8 cellular contexts compared by ENCODE assay signal in the genomic region with DNA sequence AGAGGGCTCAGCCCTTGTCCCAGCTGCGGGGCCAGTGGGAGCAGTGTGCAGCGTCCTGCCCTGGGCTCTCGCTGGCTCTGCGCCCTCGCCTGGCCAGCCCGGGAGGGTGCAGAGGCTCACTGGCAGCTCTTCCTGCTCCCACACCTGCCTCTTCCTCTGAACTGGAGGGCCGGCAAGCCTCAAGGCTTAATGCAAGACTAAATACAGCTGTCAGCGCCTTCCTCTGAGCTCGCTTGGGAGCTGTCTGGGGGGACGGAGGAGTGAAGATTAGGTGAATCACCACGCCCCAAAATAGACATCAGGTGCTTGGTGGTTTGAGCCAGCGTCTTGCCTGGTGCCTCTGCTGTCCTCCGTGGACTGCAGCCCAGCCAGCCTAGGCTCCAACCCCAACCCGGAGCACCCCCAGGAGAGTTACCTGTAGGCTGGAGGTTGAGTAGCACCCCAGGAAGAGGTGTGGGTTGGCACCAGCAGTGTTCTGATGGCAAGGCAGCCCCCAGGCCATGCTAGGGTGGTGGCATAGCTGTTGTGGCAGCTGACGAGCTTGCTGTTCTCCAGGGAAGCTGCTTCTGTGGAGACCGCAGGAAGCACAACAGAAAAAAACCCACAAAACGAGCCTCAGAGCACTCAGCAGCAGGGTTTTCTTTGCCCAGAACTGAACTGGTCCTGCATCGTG. TPM values are rescaled to one million over a fixed set of nuclear protein-coding genes. Genes with fewer than 3 reads are reported as not detected.
DNase-seq lines count a peak whose midpoint lies in the region; TF ChIP-seq lines count a peak whose summit lies in the region.

No MANE protein-coding gene starts in this region.

- H3K4me3 Mint-ChIP-seq in activated naive CD4-positive, alpha-beta T cell treated with anti-CD3 and anti-CD28 coated beads for 36 hours, result peak overlapping the region; percentile 20

- intact Hi-C loops in activated naive CD4-positive, alpha-beta T cell treated with anti-CD3 and anti-CD28 coated beads for 36 hours (cut with micrococcal nuclease), result loop anchor here (1.0 to 5.0 kb wide), 7 partner anchors 9 to 495 kb away; partner anchors contain the start of genes PRDM15 and ZBTB21
- intact Hi-C loops in left ventricle myocardium inferior (cut with micrococcal nuclease), result loop anchor here (10.0 kb wide), 1 partner anchor 103 kb away; no protein-coding TSS in a partner anchor

- no peaks in the 10 kb centered on the region for H3K9me3 Mint-ChIP-seq in activated naive CD4-positive, alpha-beta T cell treated with anti-CD3 and anti-CD28 coated beads for 36 hours

- CTCF ChIA-PET in activated naive CD4-positive, alpha-beta T cell treated with anti-CD3 and anti-CD28 coated beads for 36 hours (lab: Charles Lee), result interaction anchor here (0.6 to 4.6 kb wide), 51 partner anchors 9 to 495 kb away, joined by 3 to 44 read pairs (median 4); partner anchors contain the start of gene ZBTB21

- H3K27me3 Mint-ChIP-seq in activated naive CD4-positive, alpha-beta T cell treated with anti-CD3 and anti-CD28 coated beads for 36 hours (ENCODE audit: low read depth), result no peaks in the 10 kb centered on the region

- H3K4me1 Mint-ChIP-seq in activated naive CD4-positive, alpha-beta T cell treated with anti-CD3 and anti-CD28 coated beads for 36 hours (ENCODE audit: low read depth), result peaks cover 5% of the 10 kb centered on the region

- peaks cover 8% of the 10 kb centered on the region for H3K4me1 ChIP-seq in SJSA1 (replicated peaks)
- H3K4me1 ChIP-seq in left ventricle myocardium inferior, result peaks cover 16% of the 10 kb centered on the region

- no peak overlapping the region for H3K27ac Mint-ChIP-seq in activated naive CD4-positive, alpha-beta T cell treated with anti-CD3 and anti-CD28 coated beads for 36 hours

- peak; percentile 84 for DNase-seq in GM03348 (ENCODE audit: low spot score)
- DNase-seq in H4 (ENCODE audit: low spot score), result peak; percentile 36
- peak; percentile 53 for DNase-seq in LoVo (ENCODE audit: low spot score)
- DNase-seq in SJSA1 (ENCODE audit: low read depth in 1 of 2, low spot score in 2 of 2), result peak; percentile 65 to 69
- DNase-seq in activated naive CD4-positive, alpha-beta T cell treated with anti-CD3 and anti-CD28 coated beads for 36 hours, result peak; percentile 71
- DNase-seq in left ventricle myocardium inferior, result peak; percentile 56
- peak; percentile 42 to 57 for DNase-seq in stimulated activated CD4-positive, alpha-beta T cell treated with anti-CD3 and anti-CD28 coated beads, Interleukin-12 subunit alpha, Interleukin-12 subunit beta, amount 100 ng/mL, for 24 hours (ENCODE audit: low read depth in 2 of 2)
- no peak for DNase-seq in mesenteric fat pad (ENCODE audit: low spot score)

- H3K36me3 Mint-ChIP-seq in activated naive CD4-positive, alpha-beta T cell treated with anti-CD3 and anti-CD28 coated beads for 36 hours (ENCODE audit: low read depth), result no peaks in the 10 kb centered on the region

- H3K27ac ChIP-seq in SJSA1, result no peak overlapping the region
- H3K27ac ChIP-seq in left ventricle myocardium inferior (replicated peaks), result peak overlapping the region; percentile 66

- H3K36me3 ChIP-seq in SJSA1, result no peaks in the 10 kb centered on the region
- no peaks in the 10 kb centered on the region for H3K36me3 ChIP-seq in left ventricle myocardium inferior

- H3K9me3 ChIP-seq in SJSA1 (replicated peaks), result no peaks in the 10 kb centered on the region
- H3K9me3 ChIP-seq in left ventricle myocardium inferior (replicated peaks), result no peaks in the 10 kb centered on the region

- peak; percentile 86 for TF ChIP-seq CTCF in left ventricle myocardium inferior (IDR thresholded peaks at IDR 0.05; ENCODE audit: borderline replicate concordance)

- H3K4me3 ChIP-seq in SJSA1 (no peak overlapping the region), left ventricle myocardium inferior (peak overlapping the region; percentile 42)

- no peaks in the 10 kb centered on the region for H3K27me3 ChIP-seq in SJSA1 (replicated peaks)
- H3K27me3 ChIP-seq in left ventricle myocardium inferior (ENCODE audit: low read depth), result peaks cover 66% of the 10 kb centered on the region

RNA-seq across cellular contexts. Expression of gene UMODL1, which starts 36.9 kb away (rescaled TPM):
- total RNA-seq in H4 (2014; rRNA removed; shearing (Covaris generic)), result not detected in 2 replicates
- 0.22 TPM in 1 of 2 replicates, not detected in the other for total RNA-seq in SJSA1 (2014; rRNA removed; shearing (Covaris generic))
- not detected for total RNA-seq in activated naive CD4-positive, alpha-beta T cell treated with anti-CD3 and anti-CD28 coated beads for 36 hours
- total RNA-seq in left ventricle myocardium inferior (0.08 TPM), mesenteric fat pad (not detected)
